Comparison of ENCODE assay signal across 25 cellular contexts in genomic region chr3:146246493-146246892, GRCh38. TPM values are rescaled to one million over a fixed set of nuclear protein-coding genes. Genes with fewer than 3 reads are reported as not detected.
"Had no signal": no experiment of that assay in that cellular context is flagged by ENCODE, and none has a peak within 500 bp of the region (broad histone marks: within the 10 kb centered on the region; RNA-seq: fewer than 3 reads in every experiment).

No MANE protein-coding gene starts in this region.

- DNase-seq: activated CD4-positive, alpha-beta memory T cell treated with anti-CD3 and anti-CD28 coated beads, Interleukin-2, amount 10 ng/mL, durations not matched to agents 7 days and 5 days; activated CD4-positive, alpha-beta T cell treated with anti-CD3 and anti-CD28 coated beads, Interleukin-2, amount 10 ng/mL, durations not matched to agents 7 days and 5 days; activated CD4-positive, CD25-positive, alpha-beta regulatory T cell treated with anti-CD3 and anti-CD28 coated beads, Interleukin-2, amount 50 U/mL, for 72 hours; activated CD8-positive, alpha-beta memory T cell treated with anti-CD3 and anti-CD28 coated beads, Interleukin-2, amount 50 U/mL, for 48 hours; activated gamma-delta T cell; activated naive CD4-positive, alpha-beta T cell treated with anti-CD3 and anti-CD28 coated beads, Interleukin-2, amount 10 ng/mL, durations not matched to agents 7 days and 5 days; activated naive CD8-positive, alpha-beta T cell treated with anti-CD3 and anti-CD28 coated beads, Interleukin-2, amount 10 ng/mL, durations not matched to agents 7 days and 5 days; activated T-cell treated with anti-CD3 and anti-CD28 coated beads, Interleukin-2, amount 50 U/mL, for 24 hours; amygdala; dorsolateral prefrontal cortex; effector memory CD4-positive, alpha-beta T cell; gastrocnemius medialis; glutamatergic neuron; islet precursor cell; left ventricle myocardium inferior; naive B cell; nucleus accumbens; stimulated activated CD4-positive, alpha-beta T cell treated with anti-CD3 and anti-CD28 coated beads, Interleukin-1b, Interleukin-23, amount 100 ng/mL, for 48 hours; stimulated activated CD4-positive, alpha-beta T cell treated with anti-CD3 and anti-CD28 coated beads, Interleukin-4, amount 100 ng/mL, for 4 hours; stimulated activated CD8-positive, alpha-beta memory T cell treated with anti-CD3 and anti-CD28 coated beads, Interleukin-4, amount 100 ng/mL, for 48 hours; stimulated activated naive CD8-positive, alpha-beta T cell treated with anti-CD3 and anti-CD28 coated beads, Interleukin-15, amount 100 ng/mL, for 72 hours; T-helper 2 cell had no signal

- H3K27me3 ChIP-seq: gastrocnemius medialis, right atrium auricular region, vagina had no signal

- H3K4me2 ChIP-seq: smooth muscle cell had no signal

- H3K36me3 ChIP-seq: gastrocnemius medialis, left ventricle myocardium inferior, right atrium auricular region, vagina had no signal

- H3K27ac ChIP-seq: gastrocnemius medialis, left ventricle myocardium inferior, right atrium auricular region, vagina had no signal

- H3K4me3 ChIP-seq: dorsolateral prefrontal cortex, gastrocnemius medialis, left ventricle myocardium inferior, right atrium auricular region, smooth muscle cell, vagina had no signal

- H3K9me3 ChIP-seq: gastrocnemius medialis, right atrium auricular region, vagina had no signal

RNA-seq across cellular contexts. Expression of gene PLSCR4, which starts 4.4 kb away (rescaled TPM):
- total RNA-seq: activated naive CD8-positive, alpha-beta T cell treated with anti-CD3 and anti-CD28 coated beads, Interleukin-2, amount 10 ng/mL, durations not matched to agents 7 days and 5 days had no signal
